Comparison of ENCODE assay signal across 8 cellular contexts in the genomic region with DNA sequence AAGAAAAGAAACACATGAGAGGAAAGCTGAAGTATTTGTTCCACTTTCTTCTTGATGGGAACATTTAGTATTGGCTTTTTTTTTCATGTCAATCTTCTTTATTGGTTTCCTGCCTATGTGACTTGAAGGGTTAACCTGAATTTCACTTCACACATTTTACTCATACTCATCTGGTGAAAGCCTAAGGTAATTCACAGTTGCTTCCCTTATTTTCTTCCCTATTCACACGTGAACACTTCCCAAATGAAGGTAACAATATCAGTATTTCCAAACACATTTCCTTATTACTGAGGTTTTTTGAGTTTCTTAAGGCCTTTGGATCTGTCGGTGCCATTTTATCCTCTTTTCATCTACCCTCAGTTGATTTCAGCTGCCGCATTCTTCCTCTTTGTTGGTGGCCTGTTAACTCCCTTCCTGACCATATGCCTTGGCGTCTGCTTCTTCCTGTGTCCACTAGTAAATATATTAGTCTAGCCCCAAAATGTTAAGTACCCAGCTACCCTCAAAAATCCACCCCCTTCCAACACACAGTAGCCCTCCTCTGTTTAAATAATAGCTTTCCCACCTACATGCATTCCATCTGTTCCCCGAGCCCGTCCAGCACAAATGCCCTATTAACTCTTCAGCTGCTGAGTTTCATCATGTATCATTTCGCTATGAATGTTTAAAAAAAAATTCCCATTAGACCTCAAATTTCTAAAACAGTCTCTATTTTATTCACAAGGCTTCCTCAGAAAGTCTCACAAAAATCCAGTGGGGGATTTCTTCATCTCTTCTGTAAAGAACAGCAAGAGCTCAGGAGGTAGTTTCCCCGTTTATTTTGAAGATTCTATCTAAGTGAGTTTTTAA.
A peak's percentile ranks its signal among the peaks of the same experiment; 100 is the strongest.
DNase-seq lines count a peak whose midpoint lies in the region; ATAC-seq lines count a peak whose summit lies in the region.

No MANE protein-coding gene starts in this region.

- peak overlapping the region; percentile 88 for H3K27ac Mint-ChIP-seq in activated CD8-positive, alpha-beta T cell treated with anti-CD3 and anti-CD28 coated beads, Interleukin-2, amount 10 ng/mL, durations not matched to agents 7 days and 5 days

- peaks cover 65% of the 10 kb centered on the region for H3K4me1 Mint-ChIP-seq in activated CD8-positive, alpha-beta T cell treated with anti-CD3 and anti-CD28 coated beads, Interleukin-2, amount 10 ng/mL, durations not matched to agents 7 days and 5 days (ENCODE audit: low read depth)

- no peaks in the 10 kb centered on the region for H3K27me3 Mint-ChIP-seq in activated CD8-positive, alpha-beta T cell treated with anti-CD3 and anti-CD28 coated beads, Interleukin-2, amount 10 ng/mL, durations not matched to agents 7 days and 5 days (ENCODE audit: low read depth)

- POLR2A ChIA-PET in activated CD8-positive, alpha-beta T cell treated with anti-CD3 and anti-CD28 coated beads, Interleukin-2, amount 10 ng/mL, durations not matched to agents 7 days and 5 days (lab: Charles Lee): interaction anchor here (0.6 to 2.5 kb wide), 11 partner anchors 8 to 111 kb away, joined by 3 to 9 read pairs (median 4); no protein-coding TSS in a partner anchor

- no peak for DNase-seq in activated CD4-positive, CD25-positive, alpha-beta regulatory T cell treated with anti-CD3 and anti-CD28 coated beads, Interleukin-2, amount 50 U/mL, for 72 hours
- DNase-seq in activated CD8-positive, alpha-beta T cell treated with anti-CD3 and anti-CD28 coated beads, Interleukin-2, amount 10 ng/mL, durations not matched to agents 7 days and 5 days: no peak
- DNase-seq in iris pigment epithelial cell (ENCODE audit: low read depth) (peak; percentile 38), Kasumi-1 (lab: John Stamatoyannopoulos, UW) (no peak)

- H3K36me3 Mint-ChIP-seq in activated CD8-positive, alpha-beta T cell treated with anti-CD3 and anti-CD28 coated beads, Interleukin-2, amount 10 ng/mL, durations not matched to agents 7 days and 5 days (ENCODE audit: low read depth): peaks cover 56% of the 10 kb centered on the region

- H3K4me3 Mint-ChIP-seq in activated CD8-positive, alpha-beta T cell treated with anti-CD3 and anti-CD28 coated beads, Interleukin-2, amount 10 ng/mL, durations not matched to agents 7 days and 5 days: peak overlapping the region; percentile 59

- H3K9me3 Mint-ChIP-seq in activated CD8-positive, alpha-beta T cell treated with anti-CD3 and anti-CD28 coated beads, Interleukin-2, amount 10 ng/mL, durations not matched to agents 7 days and 5 days (ENCODE audit: insufficient read depth): no peaks in the 10 kb centered on the region

- ATAC-seq in activated CD4-positive, CD25-positive, alpha-beta regulatory T cell treated with anti-CD3 and anti-CD28 coated beads, Interleukin-2, amount 50 U/mL, for 24 hours: peak; percentile 36 to 39
- ATAC-seq in activated CD8-positive, alpha-beta T cell treated with anti-CD3 and anti-CD28 coated beads, Interleukin-2, amount 10 ng/mL, durations not matched to agents 7 days and 5 days: no peak
- no peak for ATAC-seq in HG02571 (IDR thresholded peaks at IDR 0.05; ENCODE audit: unreplicated experiment)
- ATAC-seq in GM21390 (IDR thresholded peaks at IDR 0.05; ENCODE audit: unreplicated experiment): no peak

- peak overlapping the region; percentile 82 for H3K27ac ChIP-seq in temporal lobe (ENCODE audit: low read depth, low read length)

- CTCF ChIA-PET in activated CD8-positive, alpha-beta T cell treated with anti-CD3 and anti-CD28 coated beads, Interleukin-2, amount 10 ng/mL, durations not matched to agents 7 days and 5 days (lab: Charles Lee): interaction anchor here (0.9 to 3.3 kb wide), 7 partner anchors 10 to 166 kb away, joined by 3 to 16 read pairs (median 4); a partner anchor contains a TSS

Comparison
In these comparisons a context has a peak if more than half of its experiments do, and no peak if none do; other contexts are left out.
1. ATAC-seq: peak in activated CD4-positive, CD25-positive, alpha-beta regulatory T cell treated with anti-CD3 and anti-CD28 coated beads, Interleukin-2, amount 50 U/mL, for 24 hours (2 of 2); none in activated CD8-positive, alpha-beta T cell treated with anti-CD3 and anti-CD28 coated beads, Interleukin-2, amount 10 ng/mL, durations not matched to agents 7 days and 5 days (single experiment), HG02571 (single experiment) and GM21390 (single experiment).